Comparison of ENCODE assay signal across 15 cellular contexts in the genomic region with DNA sequence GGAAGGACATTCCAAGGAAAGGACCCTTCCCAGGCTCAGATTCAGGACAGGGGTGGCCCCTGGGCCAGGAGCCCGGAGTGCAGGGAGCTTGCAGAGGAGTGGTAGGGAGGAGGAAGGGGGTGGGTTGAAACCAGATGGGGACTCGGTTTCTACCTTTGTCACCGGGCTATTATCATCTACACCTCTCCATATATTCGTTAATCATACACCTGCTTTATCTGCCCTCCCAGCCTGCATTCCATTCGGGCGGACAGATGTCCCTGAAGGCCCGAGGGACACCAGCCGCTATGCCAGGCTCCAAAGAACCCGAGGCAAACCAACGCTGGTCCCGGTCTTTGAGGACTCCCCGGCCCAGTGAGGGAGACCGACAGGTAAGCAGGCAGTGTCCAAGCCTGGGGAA. TPM values are rescaled to one million over a fixed set of nuclear protein-coding genes. Genes with fewer than 3 reads are reported as not detected.
A peak's percentile ranks its signal among the peaks of the same experiment; 100 is the strongest.
DNase-seq lines count a peak whose midpoint lies in the region; ATAC-seq lines count a peak whose summit lies in the region.
"Had no signal": no experiment of that assay in that cellular context is flagged by ENCODE, and none has a peak within 500 bp of the region (broad histone marks: within the 10 kb centered on the region; RNA-seq: fewer than 3 reads in every experiment).

No MANE protein-coding gene starts in this region.

- peaks cover 21% of the 10 kb centered on the region for H3K27me3 Mint-ChIP-seq in activated T-helper 17 cell treated with anti-CD3 and anti-CD28 coated beads, Interleukin-2, amount 50 U/mL, for 72 hours

- H3K9ac ChIP-seq in duodenal mucosa (ENCODE audit: low read depth in 1 of 2, low read length in 2 of 2) = peak overlapping the region; percentile 85 to 93

- no peak for ATAC-seq in GM19455 (IDR thresholded peaks at IDR 0.05; ENCODE audit: unreplicated experiment)
- ATAC-seq in activated T-helper 17 cell treated with anti-CD3 and anti-CD28 coated beads, Interleukin-2, amount 50 U/mL, for 72 hours (replicated peaks) = no peak
- ATAC-seq: HepG2 had no signal

- no peaks in the 10 kb centered on the region for H3K9me3 Mint-ChIP-seq in activated T-helper 17 cell treated with anti-CD3 and anti-CD28 coated beads, Interleukin-2, amount 50 U/mL, for 72 hours

- DNase-seq in HT-29 (ENCODE audit: low spot score) = peak; percentile 76
- no peak for DNase-seq in activated T-cell treated with anti-CD3 and anti-CD28 coated beads, Interleukin-2, amount 50 U/mL, for 48 hours
- no peak for DNase-seq in activated CD4-positive, alpha-beta T cell treated with anti-CD3 and anti-CD28 coated beads, Interleukin-2, amount 50 U/mL, for 1 hour
- DNase-seq: C1 segment of cervical spinal cord; CD4-positive, alpha-beta T cell; DND-41; GDM1; HFFc6 had no signal

- H3K36me3 ChIP-seq in duodenal mucosa (ENCODE audit: control insufficient read depth in 1 of 2, insufficient read depth in 2 of 2, low read length in 2 of 2) (peaks cover 0 to 4% of the 10 kb centered on the region in 2 donors), muscle layer of duodenum (ENCODE audit: control insufficient read depth in 1 of 2, insufficient read depth in 2 of 2, low read length in 2 of 2) (no peaks in the 10 kb centered on the region)
- H3K36me3 ChIP-seq: HAP-1 had no signal

- H3K27ac ChIP-seq in duodenal mucosa (ENCODE audit: low read depth, low read length) (peak overlapping the region; percentile 83), muscle layer of duodenum (ENCODE audit: low read length) (peak overlapping the region; percentile 63)

- H3K4me3 ChIP-seq in duodenal mucosa (ENCODE audit: low read depth in 1 of 2, low read length in 2 of 2) (peak overlapping the region; percentile 68 to 77), muscle layer of duodenum (ENCODE audit: low read depth in 1 of 2, low read length in 2 of 2) (no peak overlapping the region)
- H3K4me3 ChIP-seq: HAP-1 had no signal

- H3K36me3 Mint-ChIP-seq in activated T-helper 17 cell treated with anti-CD3 and anti-CD28 coated beads, Interleukin-2, amount 50 U/mL, for 72 hours (ENCODE audit: low read depth) = no peaks in the 10 kb centered on the region

- H3K9me3 ChIP-seq in duodenal mucosa (ENCODE audit: control insufficient read depth in 1 of 2, low read length in 2 of 2) (no peaks in the 10 kb centered on the region), muscle layer of duodenum (ENCODE audit: control insufficient read depth in 1 of 2, low read length in 2 of 2) (no peaks in the 10 kb centered on the region)
- H3K9me3 ChIP-seq: HAP-1 had no signal

- H3K4me1 ChIP-seq in duodenal mucosa (ENCODE audit: control insufficient read depth in 1 of 2, insufficient read depth in 2 of 2, low read length in 2 of 2) (peaks cover 8% of the 10 kb centered on the region in 2 donors), muscle layer of duodenum (ENCODE audit: control insufficient read depth in 1 of 2, insufficient read depth in 2 of 2, low read length in 2 of 2) (peaks cover 0 to 3% of the 10 kb centered on the region in 2 donors)
- H3K4me1 ChIP-seq: HAP-1 had no signal

- no peaks in the 10 kb centered on the region for H3K4me1 Mint-ChIP-seq in activated T-helper 17 cell treated with anti-CD3 and anti-CD28 coated beads, Interleukin-2, amount 50 U/mL, for 72 hours
- H3K4me1 Mint-ChIP-seq: B cell had no signal

- no peak overlapping the region for H3K27ac Mint-ChIP-seq in activated T-helper 17 cell treated with anti-CD3 and anti-CD28 coated beads, Interleukin-2, amount 50 U/mL, for 72 hours
- H3K27ac Mint-ChIP-seq: B cell; CD4-positive, alpha-beta T cell; HFFc6 had no signal

- no peaks in the 10 kb centered on the region for H3K27me3 ChIP-seq in duodenal mucosa (ENCODE audit: control insufficient read depth in 1 of 2, insufficient read depth in 2 of 2, low read length in 2 of 2)
- H3K27me3 ChIP-seq in muscle layer of duodenum (ENCODE audit: low read depth, low read length) = no peaks in the 10 kb centered on the region

- no peak overlapping the region for H3K4me3 Mint-ChIP-seq in activated T-helper 17 cell treated with anti-CD3 and anti-CD28 coated beads, Interleukin-2, amount 50 U/mL, for 72 hours
- H3K4me3 Mint-ChIP-seq: B cell; CD4-positive, alpha-beta T cell; HFFc6 had no signal

RNA-seq across cellular contexts. Expression of a gene that starts 15.5 kb away (rescaled TPM):
- 130 and 172 TPM in 2 replicates for total RNA-seq in HT-29 (2014; rRNA removed; shearing (Covaris generic))
- total RNA-seq in activated T-helper 17 cell treated with anti-CD3 and anti-CD28 coated beads, Interleukin-2, amount 50 U/mL, for 72 hours = not detected
- total RNA-seq: B cell; CD4-positive, alpha-beta T cell had no signal

RNA-seq across cellular contexts. Expression of a gene that starts 24.9 kb away (rescaled TPM):
- total RNA-seq in HT-29 (2014; rRNA removed; shearing (Covaris generic)) = not detected in 2 replicates
- not detected for total RNA-seq in activated T-helper 17 cell treated with anti-CD3 and anti-CD28 coated beads, Interleukin-2, amount 50 U/mL, for 72 hours
- total RNA-seq: B cell; CD4-positive, alpha-beta T cell; HepG2; HFFc6 had no signal

Comparison
In these comparisons a context has a peak if more than half of its experiments do, and no peak if none do; other contexts are left out.
1. H3K4me3 ChIP-seq: peak in duodenal mucosa (2 of 2); none in muscle layer of duodenum (0 of 2).
2. RNA of a gene that starts 15.5 kb away (total RNA-seq): 130 to 172 TPM in HT-29; not detected in activated T-helper 17 cell treated with anti-CD3 and anti-CD28 coated beads, Interleukin-2, amount 50 U/mL, for 72 hours; every median in the first group is over 100 times any median in the second.